11 cellular contexts compared by ENCODE assay signal in genomic region chr18:58806826-58807714, GRCh38. TPM values are rescaled to one million over a fixed set of nuclear protein-coding genes. Genes with fewer than 3 reads are reported as not detected.
A peak's percentile ranks its signal among the peaks of the same experiment; 100 is the strongest.
DNase-seq lines count a peak whose midpoint lies in the region; ATAC-seq and TF ChIP-seq lines count a peak whose summit lies in the region.
"Had no signal": no experiment of that assay in that cellular context is flagged by ENCODE, and none has a peak within 500 bp of the region (broad histone marks: within the 10 kb centered on the region; RNA-seq: fewer than 3 reads in every experiment).

No MANE protein-coding gene starts in this region.

- DNase-seq in foreskin melanocyte: peak; percentile 42
- no peak for DNase-seq in coronary artery (ENCODE audit: low spot score)
- DNase-seq in NCI-H524 treated with DMSO at 0.1 percent for 48 hours (lab: John Stamatoyannopoulos, UW): no peak
- DNase-seq in NK-92 treated with Interleukin-12 subunit alpha and Interleukin-12 subunit beta, amount 100 ng/mL, for 24 hours (lab: John Stamatoyannopoulos, UW): no peak
- DNase-seq in dermis blood vessel endothelial cell: no peak
- DNase-seq: CD4-positive, CD25-positive, alpha-beta regulatory T cell; SW 1271 had no signal

- ATAC-seq in GM18519 (IDR thresholded peaks at IDR 0.05; ENCODE audit: low FRiP score, unreplicated experiment): peak; percentile 91
- peak; percentile 90 for ATAC-seq in GM21529 (IDR thresholded peaks at IDR 0.05; ENCODE audit: unreplicated experiment)
- peak; percentile 80 for ATAC-seq in HG03139 (IDR thresholded peaks at IDR 0.05; ENCODE audit: unreplicated experiment)

- H3K27ac ChIP-seq in coronary artery: no peak overlapping the region

- H3K4me3 ChIP-seq in coronary artery: no peak overlapping the region
- H3K4me3 ChIP-seq: lung had no signal

- TF ChIP-seq CTCF in coronary artery (IDR thresholded peaks at IDR 0.05): no peak

RNA-seq across cellular contexts. Expression of gene ZNF532, which starts 57.6 kb away (rescaled TPM):
- total RNA-seq in dermis blood vessel endothelial cell: 57.2 and 80.3 TPM in 2 replicates
